In the genomic region with DNA sequence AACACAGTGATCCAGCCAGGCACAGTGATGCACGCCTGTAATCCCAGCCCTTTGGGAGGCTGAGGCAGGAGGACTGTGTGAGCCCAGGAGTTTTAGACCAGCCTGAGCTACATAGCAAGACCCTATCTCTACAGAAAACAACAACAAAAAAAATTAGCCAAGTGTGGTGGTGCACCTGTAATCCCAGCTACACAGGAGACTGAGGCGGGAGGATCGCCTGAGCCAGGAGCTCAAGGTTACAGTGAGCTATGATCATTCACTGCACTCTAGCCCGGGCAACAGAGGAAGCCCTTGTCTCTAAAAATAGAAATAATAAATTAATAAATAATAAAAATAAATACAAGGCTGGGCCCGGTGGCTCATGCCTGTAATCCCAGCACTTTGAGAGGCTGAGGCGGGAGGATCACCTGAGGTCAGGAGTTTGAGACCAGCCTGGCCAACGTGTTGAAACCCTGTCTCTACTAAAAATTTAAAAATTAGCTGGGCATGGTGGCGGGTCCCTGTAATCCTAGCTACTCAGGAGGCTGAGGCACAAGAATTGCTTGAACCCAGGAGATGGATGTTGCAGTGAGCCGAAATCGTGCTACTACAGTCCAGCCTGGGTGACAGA, we compare ENCODE assay signal across 7 cellular contexts.
DNase-seq lines count a peak whose midpoint lies in the region; ATAC-seq, FAIRE-seq and TF ChIP-seq lines count a peak whose summit lies in the region.
"Not testable (repeated sequence)": the region's sequence is repeated elsewhere in the genome, so short reads cannot be mapped to it uniquely, and the experiment has no call there.

No MANE protein-coding gene starts in this region.

- ATAC-seq in HCT116, PC-3: not testable (repeated sequence)
- ATAC-seq in left lung = peak; percentile 29

- not testable (repeated sequence) for H4K91ac ChIP-seq in H1 (replicated peaks; ENCODE audit: insufficient read length, low read length)

- not testable (repeated sequence) for H3K9me3 ChIP-seq in BLaER1 treated with 17β-estradiol and CSF1 and Interleukin-3, amounts not matched to agents 10 nM and 100 nM (replicated peaks in 1 of 11); HCT116 (ENCODE audit: control insufficient read depth in 1 of 2, insufficient read depth in 1 of 2, low read depth in 1 of 2, low read length in 2 of 2); MM.1S (replicated peaks; ENCODE audit: insufficient read depth, low read length); PC-3 (ENCODE audit: low read length); H1 (ENCODE audit: insufficient read depth in 2 of 2, low read depth in 1 of 2, low read length in 1 of 2); left lung

- not testable (repeated sequence) for H3K56ac ChIP-seq in H1 (replicated peaks; ENCODE audit: insufficient read length, low read depth, low read length)

- not testable (repeated sequence) for FAIRE-seq in H1 (lab: Jason Lieb, UNC)

- BruUV-seq in HCT116 (replicated peaks; lab: Mats Ljungman, UMichigan); PC-3 (replicated peaks; lab: Mats Ljungman, UMichigan): not testable (repeated sequence)

- TF ChIP-seq CTCF in HCT116 (IDR thresholded peaks at IDR 0.05 in 2 of 3, conservative IDR thresholded peaks at IDR 0.05 in 1 of 3; ENCODE audit: borderline replicate concordance in 1 of 3, insufficient read depth in 1 of 3, low read depth in 2 of 3, low read length in 2 of 3); MM.1S (IDR thresholded peaks at IDR 0.05; ENCODE audit: low read length); PC-3 (conservative IDR thresholded peaks at IDR 0.05; ENCODE audit: low read depth, low read length); H1 (IDR thresholded peaks at IDR 0.05; ENCODE audit: control extremely low read depth in 1 of 3, insufficient read depth in 1 of 3, low read depth in 1 of 3, low read length in 3 of 3); left lung (IDR thresholded peaks at IDR 0.05); nephron progenitor cell (IDR thresholded peaks at IDR 0.05): not testable (repeated sequence)

- H4K20me1 ChIP-seq in BLaER1 treated with 17β-estradiol and CSF1 and Interleukin-3, amounts not matched to agents 10 nM and 100 nM; HCT116 (ENCODE audit: insufficient read depth); MM.1S (ENCODE audit: insufficient read depth, low read length); PC-3 (ENCODE audit: low read length); H1 (replicated peaks in 1 of 2; ENCODE audit: control insufficient read depth in 1 of 2, insufficient read depth in 2 of 2, low read length in 2 of 2): not testable (repeated sequence)

- not testable (repeated sequence) for H2BK20ac ChIP-seq in H1 (ENCODE audit: low read length)

- intact Hi-C loops in HCT116 (cut with micrococcal nuclease) = loop anchor here (2.0 to 5.0 kb wide), 2 partner anchors 479 to 660 kb away; no protein-coding TSS in a partner anchor
- intact Hi-C loops in PC-3 (cut with micrococcal nuclease) = loop anchor here (2.0 kb wide), 1 partner anchor 251 kb away; no protein-coding TSS in a partner anchor
- intact Hi-C loops in left lung (cut with DNase I) = loop anchor here in 1 of 2 donors (5.0 kb wide), 1 partner anchor 250 kb away; no protein-coding TSS in a partner anchor

- not testable (repeated sequence) for H3F3A ChIP-seq in MM.1S (ENCODE audit: insufficient read depth, low read length); PC-3 (ENCODE audit: low read length, unreplicated experiment)

- peaks cover 83% of the 10 kb centered on the region for H3K4me1 Mint-ChIP-seq in nephron progenitor cell

- H2BK120ac ChIP-seq in H1 (replicated peaks; ENCODE audit: low read depth, low read length) = not testable (repeated sequence)

- H3K9me2 ChIP-seq in HCT116 (ENCODE audit: insufficient read depth); MM.1S (replicated peaks; ENCODE audit: insufficient read depth, low read length); PC-3 (replicated peaks; ENCODE audit: low read length): not testable (repeated sequence)

- H3K36me3 Mint-ChIP-seq in nephron progenitor cell (ENCODE audit: low read depth) = not testable (repeated sequence)

- H3K4me2 ChIP-seq in BLaER1 treated with 17β-estradiol and CSF1 and Interleukin-3, amounts not matched to agents 10 nM and 100 nM = peak overlapping the region in 6 of 11 experiments; percentile 6 to 73 (median 24); a peak in 10 of 22 replicates
- not testable (repeated sequence) for H3K4me2 ChIP-seq in HCT116 (ENCODE audit: low read length); MM.1S (ENCODE audit: low read depth, low read length); PC-3 (ENCODE audit: low read length); H1 (ENCODE audit: insufficient read depth in 1 of 2, low read depth in 2 of 2, low read length in 2 of 2)

- H4K8ac ChIP-seq in H1 (ENCODE audit: extremely low read depth, insufficient read depth, low read length) = not testable (repeated sequence)

- H3K4me3 Mint-ChIP-seq in nephron progenitor cell = not testable (repeated sequence)

- H3K36me3 ChIP-seq in BLaER1 treated with 17β-estradiol and CSF1 and Interleukin-3, amounts not matched to agents 10 nM and 100 nM; HCT116 (ENCODE audit: control insufficient read depth in 1 of 2, insufficient read depth in 2 of 2, low read length in 2 of 2); MM.1S (replicated peaks; ENCODE audit: insufficient read depth, low read length); PC-3 (ENCODE audit: low read depth, low read length); H1 (ENCODE audit: control insufficient read depth in 2 of 4, insufficient read depth in 4 of 4, low read length in 3 of 4); left lung: not testable (repeated sequence)

- not testable (repeated sequence) for H3K18ac ChIP-seq in H1 (ENCODE audit: extremely low read depth, low read length)

- peaks cover 5 to 38% (median 32%) of the 10 kb centered on the region in 10 experiments; a peak in 18 of 20 replicates for H3K4me1 ChIP-seq in BLaER1 treated with 17β-estradiol and CSF1 and Interleukin-3, amounts not matched to agents 10 nM and 100 nM
- H3K4me1 ChIP-seq in HCT116 (ENCODE audit: control insufficient read depth in 1 of 2, insufficient read depth in 2 of 2, low read length in 2 of 2); MM.1S (ENCODE audit: low read length); PC-3 (ENCODE audit: insufficient read depth, low read length); H1 (replicated peaks in 1 of 4; ENCODE audit: control insufficient read depth in 3 of 4, insufficient read depth in 4 of 4, low read length in 3 of 4); left lung: not testable (repeated sequence)

- H3K23me2 ChIP-seq in H1 (ENCODE audit: low read depth, low read length) = not testable (repeated sequence)

- H4K5ac ChIP-seq in H1 (ENCODE audit: insufficient read length, low read depth, low read length) = not testable (repeated sequence)

- RAD21 ChIA-PET in HCT116 (lab: Charles Lee; ENCODE audit: low non-redundant PET in 1 of 2, low total read pairs in 2 of 2, uncharacterized antibody in 2 of 2, unreplicated experiment in 2 of 2) = interaction anchor here (1.6 to 2.1 kb wide), 2 partner anchors 252 kb away, joined by 4 to 6 read pairs; no protein-coding TSS in a partner anchor

- not testable (repeated sequence) for H3K27me3 Mint-ChIP-seq in nephron progenitor cell (ENCODE audit: low read depth, poor library complexity)

- H3K4ac ChIP-seq in H1 (replicated peaks; ENCODE audit: insufficient read length, low read depth, low read length) = not testable (repeated sequence)

- not testable (repeated sequence) for TF ChIP-seq EP300 in H1 (IDR thresholded peaks at IDR 0.05; ENCODE audit: borderline replicate concordance in 1 of 2, low read depth in 2 of 2, low read length in 2 of 2)

- peak overlapping the region; percentile 84 for H3K27ac Mint-ChIP-seq in nephron progenitor cell

- CTCF ChIA-PET in HCT116 (lab: Charles Lee) (interaction anchor here (0.6 to 3.6 kb wide), 3 partner anchors 210 to 259 kb away, joined by 3 to 20 read pairs (median 4); no protein-coding TSS in a partner anchor), H1 (lab: Charles Lee; ENCODE audit: partially characterized antibody) (interaction anchor here (0.5 to 2.6 kb wide), 29 partner anchors 10 to 999 kb away, joined by 3 to 14 read pairs (median 4); no protein-coding TSS in a partner anchor)
- CTCF ChIA-PET in PC-3 (lab: Charles Lee) = not testable (repeated sequence)

- H2BK5ac ChIP-seq in H1 (ENCODE audit: low read depth, low read length) = not testable (repeated sequence)

- not testable (repeated sequence) for TF ChIP-seq POLR2A in HCT116 (IDR thresholded peaks at IDR 0.05; ENCODE audit: borderline replicate concordance, extremely low read depth, insufficient read depth, insufficient read length); H1 (IDR thresholded peaks at IDR 0.05; ENCODE audit: control extremely low read depth in 1 of 2, low read depth in 2 of 2, low read length in 2 of 2)

- 84% methylated on average over 10 of the region's 10 CpGs; no CpG with 5 or more reads in 1 of the 2 experiments for WGBS in H1 (ENCODE audit: extremely low coverage in 1 of 2, insufficient coverage in 1 of 2, insufficient read length in 1 of 2, insufficient replicate concordance in 2 of 2, low coverage in 1 of 2, low lambda C conversion rate in 2 of 2, missing lambda C conversion rate in 1 of 2), 2 experiments

- POLR2A ChIA-PET in HCT116 (lab: Charles Lee); PC-3 (lab: Charles Lee; ENCODE audit: unreplicated experiment); H1 (lab: Charles Lee; ENCODE audit: partially characterized antibody): not testable (repeated sequence)

- DNase-seq in HCT116 (ENCODE audit: low read depth, low spot score); MM.1S; PC-3; H1 (ENCODE audit: low read depth in 1 of 2, low spot score in 2 of 2); left lung; nephron progenitor cell: not testable (repeated sequence)

- not testable (repeated sequence) for TF ChIP-seq RAD21 in HCT116 (IDR thresholded peaks at IDR 0.05; ENCODE audit: low read depth); H1 (IDR thresholded peaks at IDR 0.05 in 1 of 2, conservative IDR thresholded peaks at IDR 0.05 in 1 of 2; ENCODE audit: low read depth in 2 of 2, low read length in 2 of 2)

- not testable (repeated sequence) for H3K27me3 ChIP-seq in BLaER1 treated with 17β-estradiol and CSF1 and Interleukin-3, amounts not matched to agents 10 nM and 100 nM; HCT116 (ENCODE audit: insufficient read depth, low read length); MM.1S (replicated peaks; ENCODE audit: insufficient read depth, low read length); PC-3 (ENCODE audit: low read length); H1 (replicated peaks in 1 of 4; ENCODE audit: control insufficient read depth in 3 of 4, extremely low read depth in 1 of 4, insufficient read depth in 3 of 4, low read length in 3 of 4); left lung

- not testable (repeated sequence) for H3K4me3 ChIP-seq in BLaER1 treated with 17β-estradiol and CSF1 and Interleukin-3, amounts not matched to agents 10 nM and 100 nM; HCT116 (replicated peaks in 1 of 2; ENCODE audit: low read depth in 1 of 2, low read length in 2 of 2); MM.1S (ENCODE audit: low read length); PC-3 (ENCODE audit: low read length); H1 (ENCODE audit: extremely low read depth in 1 of 4, insufficient read depth in 2 of 4, low read depth in 3 of 4, low read length in 4 of 4); left lung

- not testable (repeated sequence) for H3K9me3 Mint-ChIP-seq in nephron progenitor cell

- not testable (repeated sequence) for H3K14ac ChIP-seq in H1 (ENCODE audit: insufficient read length)

- not testable (repeated sequence) for H3K9ac ChIP-seq in BLaER1 treated with 17β-estradiol and CSF1 and Interleukin-3, amounts not matched to agents 10 nM and 100 nM; HCT116 (ENCODE audit: low read length); MM.1S (ENCODE audit: low read length); PC-3 (ENCODE audit: low read length); H1 (replicated peaks in 1 of 4; ENCODE audit: extremely low read depth in 1 of 4, low read depth in 3 of 4, low read length in 3 of 4)

- H3K79me2 ChIP-seq in HCT116 (ENCODE audit: insufficient read depth, low read length); MM.1S (ENCODE audit: low read length); PC-3 (ENCODE audit: low read length); H1 (ENCODE audit: control insufficient read depth in 1 of 2, insufficient read depth in 2 of 2, low read length in 2 of 2): not testable (repeated sequence)

- H3K27ac ChIP-seq in BLaER1 treated with 17β-estradiol and CSF1 and Interleukin-3, amounts not matched to agents 10 nM and 100 nM; HCT116 (ENCODE audit: low read depth, low read length); MM.1S (ENCODE audit: low read length); PC-3 (ENCODE audit: low read length); H1 (ENCODE audit: low read depth, low read length); left lung: not testable (repeated sequence)

- not testable (repeated sequence) for H2AK5ac ChIP-seq in H1 (ENCODE audit: low read depth, low read length)

- not testable (repeated sequence) for H2BK15ac ChIP-seq in H1 (ENCODE audit: low read length)

- H3K23ac ChIP-seq in H1 (ENCODE audit: insufficient read length) = not testable (repeated sequence)

- not testable (repeated sequence) for H3K79me1 ChIP-seq in H1 (ENCODE audit: low read depth, low read length)

- H2AFZ ChIP-seq in HCT116 (ENCODE audit: low read depth, low read length, poor library complexity, severe bottlenecking) = peak overlapping the region; percentile 91
- peak overlapping the region; percentile 87; the same call in 1 of the 2 replicates for H2AFZ ChIP-seq in MM.1S (ENCODE audit: low read length)
- H2AFZ ChIP-seq in PC-3 (ENCODE audit: low read length) = peak overlapping the region; percentile 71; the same call in 1 of the 2 replicates
- H2AFZ ChIP-seq in H1 (ENCODE audit: low read length) = not testable (repeated sequence)

- H2BK12ac ChIP-seq in H1 (ENCODE audit: low read depth, low read length) = 0 out of 2 replicates have a peak overlapping the region, but pooled peaks have one; percentile 9
